8 cellular contexts compared by ENCODE assay signal in the genomic region with DNA sequence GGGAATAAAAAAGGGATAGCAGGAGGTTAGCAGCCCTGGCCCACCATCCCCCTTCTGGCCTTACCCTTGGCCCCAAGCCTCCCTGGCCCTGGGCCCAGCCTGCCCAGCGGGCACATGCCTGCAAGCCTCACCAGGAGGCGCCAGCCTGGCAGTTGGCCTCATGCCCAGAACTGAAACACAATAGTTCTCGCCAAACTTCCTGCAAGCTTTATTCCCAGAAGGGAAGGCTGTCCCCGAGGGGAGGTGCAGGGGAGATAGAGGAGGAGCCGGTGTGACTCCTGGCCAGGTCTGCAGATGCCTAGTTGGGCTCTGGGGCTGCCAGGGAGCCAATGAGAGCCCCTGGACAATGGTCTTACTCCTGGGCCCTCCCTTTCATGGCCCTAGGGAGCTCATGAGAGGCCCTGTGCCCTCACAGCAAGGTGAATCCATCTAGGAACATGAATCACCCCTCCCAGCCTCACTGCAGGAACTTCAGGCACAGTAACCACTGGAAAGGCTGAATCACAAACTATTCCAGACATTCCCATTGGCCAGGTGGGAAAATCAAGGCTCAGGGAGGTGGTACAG. TPM values are rescaled to one million over a fixed set of nuclear protein-coding genes. Genes with fewer than 3 reads are reported as not detected.
A peak's percentile ranks its signal among the peaks of the same experiment; 100 is the strongest.
DNase-seq lines count a peak whose midpoint lies in the region; ATAC-seq and TF ChIP-seq lines count a peak whose summit lies in the region.

No MANE protein-coding gene starts in this region.

- no peak for ATAC-seq in GM21515 (IDR thresholded peaks at IDR 0.05; ENCODE audit: unreplicated experiment)
- no peak for ATAC-seq in GM19395 (IDR thresholded peaks at IDR 0.05; ENCODE audit: unreplicated experiment)
- ATAC-seq in CD8-positive, alpha-beta T cell: no peak

- peak; percentile 36 for TF ChIP-seq CTCF in foreskin fibroblast (IDR thresholded peaks at IDR 0.05; ENCODE audit: low read depth, low read length)
- TF ChIP-seq CTCF in CD8-positive, alpha-beta T cell (IDR thresholded peaks at IDR 0.05): no peak

- intact Hi-C loops in CD8-positive, alpha-beta T cell (cut with DNase I, micrococcal nuclease): no loop called here

- H3K4me3 ChIP-seq in SJSA1 (no peak overlapping the region), foreskin fibroblast (ENCODE audit: low read depth in 1 of 2, low read length in 2 of 2) (no peak overlapping the region)
- no peak overlapping the region for H3K4me3 ChIP-seq in CD8-positive, alpha-beta T cell (ENCODE audit: low read depth, low read length)

- H3K36me3 ChIP-seq in SJSA1: no peaks in the 10 kb centered on the region
- H3K36me3 ChIP-seq in CD8-positive, alpha-beta T cell (ENCODE audit: insufficient read depth, low read length): no peaks in the 10 kb centered on the region

- H3K27ac Mint-ChIP-seq in CD8-positive, alpha-beta T cell: no peak overlapping the region

- POLR2A ChIA-PET in CD8-positive, alpha-beta T cell (lab: Charles Lee): no interaction called here

- no peaks in the 10 kb centered on the region for H3K9me3 Mint-ChIP-seq in CD8-positive, alpha-beta T cell

- peaks cover 7% of the 10 kb centered on the region for H3K4me1 Mint-ChIP-seq in CD8-positive, alpha-beta T cell (ENCODE audit: low read depth)

- CTCF ChIA-PET in CD8-positive, alpha-beta T cell (lab: Charles Lee): no interaction called here

- H3K27ac ChIP-seq in SJSA1: no peak overlapping the region
- no peak overlapping the region for H3K27ac ChIP-seq in CD8-positive, alpha-beta T cell (ENCODE audit: low read depth, low read length)

- DNase-seq in AG20443 (ENCODE audit: low spot score): peak; percentile 74
- DNase-seq in M059J (ENCODE audit: low read depth): peak; percentile 99
- peak; percentile 90 to 96 for DNase-seq in SJSA1 (ENCODE audit: low read depth in 1 of 2, low spot score in 2 of 2)
- peak; percentile 62 to 81 for DNase-seq in foreskin fibroblast
- peak; percentile 79 for DNase-seq in pulmonary artery endothelial cell (ENCODE audit: low read depth, low spot score)
- no peak for DNase-seq in CD8-positive, alpha-beta T cell

- H3K4me1 ChIP-seq in SJSA1 (replicated peaks): peaks cover 46% of the 10 kb centered on the region
- H3K4me1 ChIP-seq in CD8-positive, alpha-beta T cell (ENCODE audit: insufficient read depth, low read length): peaks cover 5% of the 10 kb centered on the region

- H3K27me3 ChIP-seq in SJSA1 (replicated peaks): no peaks in the 10 kb centered on the region
- H3K27me3 ChIP-seq in CD8-positive, alpha-beta T cell (ENCODE audit: insufficient read depth, low read length): no peaks in the 10 kb centered on the region

- H3K27me3 Mint-ChIP-seq in CD8-positive, alpha-beta T cell (ENCODE audit: low read depth): peaks cover 31% of the 10 kb centered on the region

- no peaks in the 10 kb centered on the region for H3K9me3 ChIP-seq in SJSA1 (replicated peaks)
- H3K9me3 ChIP-seq in CD8-positive, alpha-beta T cell (ENCODE audit: low read length): no peaks in the 10 kb centered on the region

- no peak overlapping the region for H3K4me3 Mint-ChIP-seq in CD8-positive, alpha-beta T cell

- no peaks in the 10 kb centered on the region for H3K36me3 Mint-ChIP-seq in CD8-positive, alpha-beta T cell

RNA-seq across cellular contexts. Expression of a gene that starts 4.0 kb away (rescaled TPM):
- total RNA-seq in M059J (2014; rRNA removed; shearing (Covaris generic)): 0.22 TPM in 1 of 2 replicates, not detected in the other
- not detected in 2 replicates for total RNA-seq in SJSA1 (2014; rRNA removed; shearing (Covaris generic))
- total RNA-seq in pulmonary artery endothelial cell: not detected in 2 replicates
- total RNA-seq in CD8-positive, alpha-beta T cell: not detected

RNA-seq across cellular contexts. Expression of a gene that starts 37.5 kb away (rescaled TPM):
- 1.5 and 3.5 TPM in 2 replicates for total RNA-seq in M059J (2014; rRNA removed; shearing (Covaris generic))
- 0.18 TPM in 1 of 2 replicates, not detected in the other for total RNA-seq in SJSA1 (2014; rRNA removed; shearing (Covaris generic))
- total RNA-seq in pulmonary artery endothelial cell: not detected in 2 replicates
- not detected for total RNA-seq in CD8-positive, alpha-beta T cell

Comparison
In these comparisons a context has a peak if more than half of its experiments do, and no peak if none do; other contexts are left out.
1. DNase-seq: peak in AG20443 (single experiment), M059J (single experiment), SJSA1 (2 of 2), foreskin fibroblast (2 of 2) and pulmonary artery endothelial cell (single experiment); none in CD8-positive, alpha-beta T cell (0 of 7).